ENCODE assay signal across 14 cellular contexts in the genomic region with DNA sequence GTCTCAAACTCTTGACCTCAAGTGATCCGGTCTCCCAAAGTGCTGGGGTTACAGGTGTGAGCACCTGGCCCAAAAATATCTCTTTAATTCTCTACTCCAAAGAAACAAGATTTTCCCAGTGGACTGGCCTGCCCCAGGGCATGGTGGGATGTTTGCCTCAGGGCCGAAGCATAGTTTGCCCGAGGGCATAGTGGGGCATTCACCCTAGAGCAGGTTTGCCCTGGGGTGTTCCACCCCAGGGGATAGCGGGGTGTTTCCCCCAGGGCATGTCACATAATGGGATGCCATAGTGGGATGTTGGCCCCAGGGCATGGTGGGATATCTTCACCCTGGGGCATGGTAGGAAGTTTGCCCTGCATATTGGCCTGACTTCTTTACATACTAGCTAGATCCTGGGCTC.
A peak's percentile ranks its signal among the peaks of the same experiment; 100 is the strongest.
DNase-seq lines count a peak whose midpoint lies in the region; ATAC-seq and TF ChIP-seq lines count a peak whose summit lies in the region.
"Had no signal": no experiment of that assay in that cellular context is flagged by ENCODE, and none has a peak within 500 bp of the region (broad histone marks: within the 10 kb centered on the region; RNA-seq: fewer than 3 reads in every experiment).

No MANE protein-coding gene starts in this region.

- H3K79me2 ChIP-seq in trophoblast cell (ENCODE audit: control insufficient read depth, insufficient read depth, low read length, poor library complexity) = no peaks in the 10 kb centered on the region

- no peak overlapping the region for H2AK5ac ChIP-seq in trophoblast cell (ENCODE audit: low read length)

- H2BK120ac ChIP-seq in trophoblast cell (ENCODE audit: insufficient read depth, low read length, poor library complexity) = no peak overlapping the region

- no peaks in the 10 kb centered on the region for H3K79me1 ChIP-seq in trophoblast cell (ENCODE audit: low read length)

- ATAC-seq in upper lobe of right lung (no peak), HG02885 (IDR thresholded peaks at IDR 0.05; ENCODE audit: poor library complexity, unreplicated experiment) (no peak)

- TF ChIP-seq CTCF in CD14-positive monocyte (IDR thresholded peaks at IDR 0.05) (no peak), brain (conservative IDR thresholded peaks at IDR 0.05) (no peak), upper lobe of right lung (IDR thresholded peaks at IDR 0.05) (no peak)

- H3K14ac ChIP-seq in trophoblast cell (ENCODE audit: low read length) = no peak overlapping the region

- no peak overlapping the region for H3K23ac ChIP-seq in trophoblast cell (ENCODE audit: low read length)

- H3K9ac ChIP-seq in trophoblast cell (ENCODE audit: low read length) = no peak overlapping the region

- no peak overlapping the region for H3K4ac ChIP-seq in trophoblast cell (ENCODE audit: low read depth, low read length)

- H3K36me3 ChIP-seq in trophoblast cell (ENCODE audit: control insufficient read depth in 1 of 2, insufficient read depth in 2 of 2, low read length in 2 of 2) (no peaks in the 10 kb centered on the region), upper lobe of right lung (no peaks in the 10 kb centered on the region)
- H3K36me3 ChIP-seq: BE2C had no signal

- WGBS in trophoblast cell (ENCODE audit: extremely low coverage, insufficient coverage, insufficient read length) = no CpG with 5 or more reads among the region's 4 CpGs

- DNase-seq in CD14-positive monocyte (ENCODE audit: low spot score) (peak; percentile 10), trophoblast cell (peak; percentile 35 to 87), upper lobe of right lung (peak; percentile 30), foreskin melanocyte (no peak), hepatic stellate cell (ENCODE audit: low spot score) (no peak)
- DNase-seq: ACHN; BE2C; C1 segment of cervical spinal cord; Caco-2; CD4-positive, alpha-beta T cell; H9 had no signal

- H4K12ac ChIP-seq in trophoblast cell (ENCODE audit: low read depth, low read length) = no peak overlapping the region

- H2BK12ac ChIP-seq in trophoblast cell (ENCODE audit: low read length) = no peak overlapping the region

- H3K4me1 Mint-ChIP-seq in CD14-positive monocyte (peaks cover 5% of the 10 kb centered on the region), brain (peaks cover 52% of the 10 kb centered on the region)

- H3K36me3 Mint-ChIP-seq in CD14-positive monocyte (no peaks in the 10 kb centered on the region), brain (no peaks in the 10 kb centered on the region)

- no peaks in the 10 kb centered on the region for H3K9me3 ChIP-seq in trophoblast cell (ENCODE audit: insufficient read depth, low read depth, low read length)
- H3K9me3 ChIP-seq in upper lobe of right lung = no peaks in the 10 kb centered on the region
- H3K9me3 ChIP-seq: BE2C, Caco-2 had no signal

- peak overlapping the region in 1 of 7 donors; percentile 54 for H3K27ac Mint-ChIP-seq in CD14-positive monocyte
- peak overlapping the region in 3 of 5 experiments; percentile 15 to 71 (median 40) for H3K27ac Mint-ChIP-seq in brain
- H3K27ac Mint-ChIP-seq: CD4-positive, alpha-beta T cell; H9 had no signal

- no peak overlapping the region for H4K8ac ChIP-seq in trophoblast cell (ENCODE audit: low read depth, low read length)

- H3K27ac ChIP-seq in trophoblast cell (ENCODE audit: low read depth, low read length) = no peak overlapping the region
- no peak overlapping the region for H3K27ac ChIP-seq in upper lobe of right lung
- H3K27ac ChIP-seq: HL-60 had no signal

- intact Hi-C loops in CD14-positive monocyte (cut with micrococcal nuclease) (no loop called here), upper lobe of right lung (cut with DNase I) (no loop called here)

- no peaks in the 10 kb centered on the region for H3K4me1 ChIP-seq in trophoblast cell (ENCODE audit: control insufficient read depth in 1 of 2, insufficient read depth in 2 of 2, low read length in 2 of 2)
- peaks cover 6% of the 10 kb centered on the region for H3K4me1 ChIP-seq in upper lobe of right lung
- H3K4me1 ChIP-seq: Caco-2 had no signal

- H3K27me3 Mint-ChIP-seq in CD14-positive monocyte (ENCODE audit: low read depth in 3 of 3) = peaks cover 4 to 6% (median 4%) of the 10 kb centered on the region in 3 donors
- H3K27me3 Mint-ChIP-seq in brain = peaks cover 16% of the 10 kb centered on the region

- H3K27me3 ChIP-seq in trophoblast cell (ENCODE audit: insufficient read depth, low read length) = no peaks in the 10 kb centered on the region
- H3K27me3 ChIP-seq in upper lobe of right lung = peaks cover 12% of the 10 kb centered on the region
- H3K27me3 ChIP-seq: BE2C had no signal

- H3K4me3 Mint-ChIP-seq in CD14-positive monocyte = no peak overlapping the region
- no peak overlapping the region for H3K4me3 Mint-ChIP-seq in brain
- H3K4me3 Mint-ChIP-seq: CD4-positive, alpha-beta T cell; H9 had no signal

- H3K9me3 Mint-ChIP-seq in CD14-positive monocyte = peaks cover 0 to 2% (median 0%) of the 10 kb centered on the region in 7 donors
- peaks cover 0 to 5% (median 0%) of the 10 kb centered on the region in 5 experiments for H3K9me3 Mint-ChIP-seq in brain
- H3K9me3 Mint-ChIP-seq: CD4-positive, alpha-beta T cell; H9 had no signal

- no peak overlapping the region for H3K18ac ChIP-seq in trophoblast cell (ENCODE audit: low read length)

- H2AFZ ChIP-seq in trophoblast cell (ENCODE audit: insufficient read depth, low read length, poor library complexity) = no peak overlapping the region

- H2BK5ac ChIP-seq in trophoblast cell (ENCODE audit: low read depth, low read length, poor library complexity) = no peak overlapping the region

- H4K91ac ChIP-seq in trophoblast cell (ENCODE audit: low read depth, low read length) = no peak overlapping the region

- H3K4me3 ChIP-seq in trophoblast cell (ENCODE audit: low read depth, low read length) = no peak overlapping the region
- no peak overlapping the region for H3K4me3 ChIP-seq in upper lobe of right lung

- no peak overlapping the region for H3K4me2 ChIP-seq in trophoblast cell (ENCODE audit: low read length)

Comparison
In these comparisons a context has a peak if more than half of its experiments do, and no peak if none do; other contexts are left out.
1. DNase-seq: peak in CD14-positive monocyte (single experiment), trophoblast cell (2 of 2) and upper lobe of right lung (single experiment); none in foreskin melanocyte (single experiment) and hepatic stellate cell (single experiment).